ENCODE assay signal across 3 cellular contexts in genomic region chr12:124508323-124509096, GRCh38.
TF ChIP-seq lines count a peak whose summit lies in the region.

No MANE protein-coding gene starts in this region.

TF ChIP-seq in A549, 52 proteins besides CTCF, POLR2A, EP300 and RAD21:
- no peak for TF ChIP-seq REST (IDR thresholded peaks at IDR 0.05)
- TF ChIP-seq HES2 (IDR thresholded peaks at IDR 0.05) = no peak
- TF ChIP-seq CHD4 (IDR thresholded peaks at IDR 0.05; ENCODE audit: borderline replicate concordance) = no peak
- no peak for TF ChIP-seq ELK1 (IDR thresholded peaks at IDR 0.05; ENCODE audit: low read depth, low read length)
- no peak for TF ChIP-seq FOSL2 (IDR thresholded peaks at IDR 0.05)
- peak; percentile 31; the same call in 1 of the 2 replicates for TF ChIP-seq FOSL2 (CRISPR knock-in tag; IDR thresholded peaks at IDR 0.05)
- no peak for TF ChIP-seq CEBPB (IDR thresholded peaks at IDR 0.05)

TF ChIP-seq in HEK293, 187 proteins besides CTCF, POLR2A, EP300 and RAD21 (continued from another document):
- no peak for TF ChIP-seq ZBTB10 (tag by site-specific recombination; IDR thresholded peaks at IDR 0.05)
- no peak for TF ChIP-seq ZNF18 (tag by site-specific recombination; IDR thresholded peaks at IDR 0.05)
- no peak for TF ChIP-seq GFI1B (tag by site-specific recombination; IDR thresholded peaks at IDR 0.05)
- no peak for TF ChIP-seq INSM2 (tag by site-specific recombination; IDR thresholded peaks at IDR 0.05)
- peak; percentile 60; the same call in 1 of the 2 replicates for TF ChIP-seq ZNF660 (tag by site-specific recombination; IDR thresholded peaks at IDR 0.05)
- TF ChIP-seq PATZ1 (tag by site-specific recombination; IDR thresholded peaks at IDR 0.05) = peak; percentile 69; the same call in 1 of the 2 replicates
- no peak for TF ChIP-seq ZSCAN30 (tag by site-specific recombination; IDR thresholded peaks at IDR 0.05)
- TF ChIP-seq ZNF548 (tag by site-specific recombination; IDR thresholded peaks at IDR 0.05) = no peak
- peak; percentile 61 for TF ChIP-seq ZNF398 (tag by site-specific recombination; IDR thresholded peaks at IDR 0.05)
- TF ChIP-seq ZNF16 (tag by site-specific recombination; IDR thresholded peaks at IDR 0.05; ENCODE audit: low read depth) = no peak
TF ChIP-seq in HEK293: peak in this region for 5.

TF ChIP-seq in GM12878, 131 proteins besides CTCF, POLR2A, EP300 and RAD21 (continued from another document):
- TF ChIP-seq REST (IDR thresholded peaks at IDR 0.05; ENCODE audit: low read depth, low read length) = no peak
- TF ChIP-seq MEF2B (IDR thresholded peaks at IDR 0.05; ENCODE audit: partially characterized antibody, poor library complexity, severe bottlenecking) = no peak
- no peak for TF ChIP-seq RAD51 (IDR thresholded peaks at IDR 0.05)
- TF ChIP-seq KDM1A (IDR thresholded peaks at IDR 0.05; ENCODE audit: borderline replicate concordance) = no peak
- no peak for TF ChIP-seq ATF2 (IDR thresholded peaks at IDR 0.05; ENCODE audit: low read length)
- TF ChIP-seq TBL1XR1 (IDR thresholded peaks at IDR 0.05; ENCODE audit: low read depth, low read length) = no peak
- TF ChIP-seq CREM (IDR thresholded peaks at IDR 0.05; ENCODE audit: low read depth) = no peak
